ENCODE assay signal across 27 cellular contexts in genomic region chr9:79526149-79526672, GRCh38.
"Had no signal": no experiment of that assay in that cellular context is flagged by ENCODE, and none has a peak within 500 bp of the region (broad histone marks: within the 10 kb centered on the region; RNA-seq: fewer than 3 reads in every experiment).

No MANE protein-coding gene starts in this region.

- H3K27me3 Mint-ChIP-seq: activated naive CD8-positive, alpha-beta T cell treated with anti-CD3 and anti-CD28 coated beads for 36 hours had no signal

- DNase-seq: activated CD4-positive, alpha-beta T cell treated with anti-CD3 and anti-CD28 coated beads for 48 hours; activated CD4-positive, alpha-beta T cell treated with anti-CD3 and anti-CD28 coated beads, Interleukin-2, amount 50 U/mL, for 48 hours; activated CD8-positive, alpha-beta memory T cell treated with anti-CD3 and anti-CD28 coated beads for 24 hours; activated effector memory CD4-positive, alpha-beta T cell treated with anti-CD3 and anti-CD28 coated beads, Interleukin-2, amount 50 U/mL, for 16 hours; activated naive CD4-positive, alpha-beta T cell treated with anti-CD3 and anti-CD28 coated beads for 36 hours; activated naive CD8-positive, alpha-beta T cell treated with anti-CD3 and anti-CD28 coated beads for 36 hours; brain microvascular endothelial cell; caudate nucleus; cortex of kidney; effector memory CD8-positive, alpha-beta T cell; erythroblast; hippocampal formation; left cardiac atrium; left ventricle myocardium superior; posterior cingulate gyrus; right cardiac atrium; spleen; stimulated activated naive CD8-positive, alpha-beta T cell treated with anti-CD3 and anti-CD28 coated beads, Interleukin-15, Interleukin-2, amounts not matched to agents 100 U/mL and 50 U/mL, for 24 hours; testis; transverse colon; WERI-Rb-1 had no signal

- H3K27ac Mint-ChIP-seq: activated naive CD4-positive, alpha-beta T cell treated with anti-CD3 and anti-CD28 coated beads for 36 hours; activated naive CD8-positive, alpha-beta T cell treated with anti-CD3 and anti-CD28 coated beads for 36 hours; effector memory CD8-positive, alpha-beta T cell; nephron; T-helper 2 cell treated with Interferon-gamma antibody and Interleukin-4, amounts not matched to agents 5 μg/mL and 100 μg/mL, for 36 hours had no signal

- H3K9me3 Mint-ChIP-seq: effector memory CD8-positive, alpha-beta T cell; T-helper 2 cell treated with Interferon-gamma antibody and Interleukin-4, amounts not matched to agents 5 μg/mL and 100 μg/mL, for 36 hours had no signal

- FAIRE-seq: astrocyte, keratinocyte had no signal

- ATAC-seq: activated CD4-positive, CD25-positive, alpha-beta regulatory T cell treated with anti-CD3 and anti-CD28 coated beads, Interleukin-2, amount 50 U/mL, for 24 hours; effector memory CD8-positive, alpha-beta T cell; gastroesophageal sphincter; left cardiac atrium; left ventricle myocardium superior; right cardiac atrium; stimulated activated naive CD8-positive, alpha-beta T cell treated with anti-CD3 and anti-CD28 coated beads, Interleukin-15, Interleukin-2, amounts not matched to agents 100 U/mL and 50 U/mL, for 24 hours had no signal

- H3K4me3 Mint-ChIP-seq: activated naive CD4-positive, alpha-beta T cell treated with anti-CD3 and anti-CD28 coated beads for 36 hours; activated naive CD8-positive, alpha-beta T cell treated with anti-CD3 and anti-CD28 coated beads for 36 hours; effector memory CD8-positive, alpha-beta T cell; nephron; T-helper 2 cell treated with Interferon-gamma antibody and Interleukin-4, amounts not matched to agents 5 μg/mL and 100 μg/mL, for 36 hours had no signal

- H3K4me1 Mint-ChIP-seq: activated naive CD8-positive, alpha-beta T cell treated with anti-CD3 and anti-CD28 coated beads for 36 hours; nephron had no signal
